Comparison of ENCODE assay signal across 1 cellular context in the genomic region with DNA sequence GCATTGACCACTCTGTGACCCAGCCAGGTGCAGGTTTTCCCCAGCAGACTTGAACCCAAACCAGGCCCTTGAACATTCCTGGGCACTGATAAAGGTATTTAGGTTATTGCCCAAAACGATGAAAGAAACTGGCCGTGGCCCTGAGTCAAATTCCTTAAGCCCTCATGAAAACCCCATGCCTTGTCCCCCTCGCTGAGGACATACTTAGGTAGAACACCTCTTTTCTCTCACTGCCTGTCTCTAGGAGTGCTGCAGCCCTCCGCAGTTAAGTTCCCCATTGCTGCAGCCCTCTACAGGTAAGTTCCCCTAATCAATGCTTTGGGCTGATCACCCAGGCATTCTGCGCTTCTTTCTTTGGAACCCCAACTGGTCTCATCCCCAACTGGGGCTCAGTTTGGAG.
TF ChIP-seq lines count a peak whose summit lies in the region.

No MANE protein-coding gene starts in this region.

TF ChIP-seq in WTC11, 78 proteins besides CTCF, POLR2A, EP300 and RAD21 (continued from another document):
- TF ChIP-seq, protein P1, sequence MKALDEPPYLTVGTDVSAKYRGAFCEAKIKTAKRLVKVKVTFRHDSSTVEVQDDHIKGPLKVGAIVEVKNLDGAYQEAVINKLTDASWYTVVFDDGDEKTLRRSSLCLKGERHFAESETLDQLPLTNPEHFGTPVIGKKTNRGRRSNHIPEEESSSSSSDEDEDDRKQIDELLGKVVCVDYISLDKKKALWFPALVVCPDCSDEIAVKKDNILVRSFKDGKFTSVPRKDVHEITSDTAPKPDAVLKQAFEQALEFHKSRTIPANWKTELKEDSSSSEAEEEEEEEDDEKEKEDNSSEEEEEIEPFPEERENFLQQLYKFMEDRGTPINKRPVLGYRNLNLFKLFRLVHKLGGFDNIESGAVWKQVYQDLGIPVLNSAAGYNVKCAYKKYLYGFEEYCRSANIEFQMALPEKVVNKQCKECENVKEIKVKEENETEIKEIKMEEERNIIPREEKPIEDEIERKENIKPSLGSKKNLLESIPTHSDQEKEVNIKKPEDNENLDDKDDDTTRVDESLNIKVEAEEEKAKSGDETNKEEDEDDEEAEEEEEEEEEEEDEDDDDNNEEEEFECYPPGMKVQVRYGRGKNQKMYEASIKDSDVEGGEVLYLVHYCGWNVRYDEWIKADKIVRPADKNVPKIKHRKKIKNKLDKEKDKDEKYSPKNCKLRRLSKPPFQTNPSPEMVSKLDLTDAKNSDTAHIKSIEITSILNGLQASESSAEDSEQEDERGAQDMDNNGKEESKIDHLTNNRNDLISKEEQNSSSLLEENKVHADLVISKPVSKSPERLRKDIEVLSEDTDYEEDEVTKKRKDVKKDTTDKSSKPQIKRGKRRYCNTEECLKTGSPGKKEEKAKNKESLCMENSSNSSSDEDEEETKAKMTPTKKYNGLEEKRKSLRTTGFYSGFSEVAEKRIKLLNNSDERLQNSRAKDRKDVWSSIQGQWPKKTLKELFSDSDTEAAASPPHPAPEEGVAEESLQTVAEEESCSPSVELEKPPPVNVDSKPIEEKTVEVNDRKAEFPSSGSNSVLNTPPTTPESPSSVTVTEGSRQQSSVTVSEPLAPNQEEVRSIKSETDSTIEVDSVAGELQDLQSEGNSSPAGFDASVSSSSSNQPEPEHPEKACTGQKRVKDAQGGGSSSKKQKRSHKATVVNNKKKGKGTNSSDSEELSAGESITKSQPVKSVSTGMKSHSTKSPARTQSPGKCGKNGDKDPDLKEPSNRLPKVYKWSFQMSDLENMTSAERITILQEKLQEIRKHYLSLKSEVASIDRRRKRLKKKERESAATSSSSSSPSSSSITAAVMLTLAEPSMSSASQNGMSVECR (CRISPR knock-in tag; IDR thresholded peaks at IDR 0.05; ENCODE audit: borderline replicate concordance), result no peak
- TF ChIP-seq KAT7 (CRISPR knock-in tag; IDR thresholded peaks at IDR 0.05; ENCODE audit: borderline replicate concordance) (no peak), ZNF423 (CRISPR knock-in tag; IDR thresholded peaks at IDR 0.05) (no peak), ZNF219 (CRISPR knock-in tag; IDR thresholded peaks at IDR 0.05; ENCODE audit: borderline replicate concordance) (no peak), FOXJ3 (CRISPR knock-in tag; IDR thresholded peaks at IDR 0.05; ENCODE audit: borderline replicate concordance) (no peak), NR3C1 (CRISPR knock-in tag; conservative IDR thresholded peaks at IDR 0.05; ENCODE audit: low read depth) (no peak), ZNF416 (CRISPR knock-in tag; IDR thresholded peaks at IDR 0.05) (no peak)
